13 cellular contexts compared by ENCODE assay signal in genomic region chr6:137808191-137808590, GRCh38. TPM values are rescaled to one million over a fixed set of nuclear protein-coding genes. Genes with fewer than 3 reads are reported as not detected.
DNase-seq lines count a peak whose midpoint lies in the region; ATAC-seq and TF ChIP-seq lines count a peak whose summit lies in the region.
"Had no signal": no experiment of that assay in that cellular context is flagged by ENCODE, and none has a peak within 500 bp of the region (broad histone marks: within the 10 kb centered on the region; RNA-seq: fewer than 3 reads in every experiment).

No MANE protein-coding gene starts in this region.

- H3K4me2 ChIP-seq in SK-N-SH, result no peak overlapping the region

- no peak for ATAC-seq in GM21390 (IDR thresholded peaks at IDR 0.05; ENCODE audit: unreplicated experiment)
- ATAC-seq: Right ventricle myocardium inferior had no signal

- no peaks in the 10 kb centered on the region for H3K79me2 ChIP-seq in SK-N-SH (ENCODE audit: insufficient read depth)

- CTCF ChIA-PET in SK-N-SH (lab: Yijun Ruan, JAX), result no interaction called here

- H3K4me1 Mint-ChIP-seq in HFFc6 (ENCODE audit: low read depth), result peaks cover 23% of the 10 kb centered on the region
- H3K4me1 Mint-ChIP-seq: brain had no signal

- H3F3A ChIP-seq in SK-N-SH (replicated peaks; ENCODE audit: insufficient read depth), result no peaks in the 10 kb centered on the region

- no peak overlapping the region for H2AFZ ChIP-seq in SK-N-SH (ENCODE audit: low read depth)

- no peaks in the 10 kb centered on the region for H3K9me3 ChIP-seq in SK-N-SH

- no peaks in the 10 kb centered on the region for H3K36me3 ChIP-seq in SK-N-SH (replicated peaks in 1 of 2; ENCODE audit: control insufficient read depth in 1 of 2, insufficient read depth in 2 of 2, low read length in 1 of 2)
- H3K36me3 ChIP-seq: WERI-Rb-1 had no signal

- no peak for TF ChIP-seq RAD21 in SK-N-SH (IDR thresholded peaks at IDR 0.05; ENCODE audit: low read length)

- no peaks in the 10 kb centered on the region for H3K36me3 Mint-ChIP-seq in HFFc6 (ENCODE audit: low read depth)
- H3K36me3 Mint-ChIP-seq: brain had no signal

- no peaks in the 10 kb centered on the region; a peak in 1 of 4 replicates for H3K4me1 ChIP-seq in SK-N-SH (ENCODE audit: control insufficient read depth in 1 of 2, insufficient read depth in 2 of 2, low read depth in 1 of 2, low read length in 1 of 2)

- H4K20me1 ChIP-seq in SK-N-SH (ENCODE audit: insufficient read depth), result no peaks in the 10 kb centered on the region

- H3K4me3 ChIP-seq in AG10803 (ENCODE audit: low read length), result no peak overlapping the region
- no peak overlapping the region for H3K4me3 ChIP-seq in dorsolateral prefrontal cortex
- H3K4me3 ChIP-seq in SK-N-SH (ENCODE audit: low read depth in 2 of 2, low read length in 1 of 2), result no peak overlapping the region

- H3K27ac ChIP-seq in dorsolateral prefrontal cortex (no peak overlapping the region), SK-N-SH (ENCODE audit: low read depth in 2 of 2, low read length in 1 of 2) (no peak overlapping the region)
- H3K27ac ChIP-seq: WERI-Rb-1 had no signal

- peak; percentile 68 for DNase-seq in AG10803 (ENCODE audit: low read depth)
- peak; percentile 75 for DNase-seq in HFFc6
- peak; percentile 68 for DNase-seq in astrocyte of the hippocampus (ENCODE audit: low read depth, low spot score)
- peak; percentile 48 for DNase-seq in iris pigment epithelial cell (ENCODE audit: low read depth)
- DNase-seq in T-helper 2 cell, result no peak
- no peak for DNase-seq in dorsolateral prefrontal cortex
- no peak for DNase-seq in SK-N-SH
- DNase-seq: activated T-cell treated with anti-CD3 and anti-CD28 coated beads for 4 hours, NCI-H2171 treated with DMSO at 0.1 percent for 48 hours, WERI-Rb-1 had no signal

- TF ChIP-seq EP300 in SK-N-SH (IDR thresholded peaks at IDR 0.05; ENCODE audit: borderline replicate concordance in 1 of 2, low read depth in 1 of 2, low read length in 1 of 2), result no peak

- POLR2A ChIA-PET in SK-N-SH (lab: Yijun Ruan, JAX), result no interaction called here

- no peaks in the 10 kb centered on the region for H3K9me3 Mint-ChIP-seq in HFFc6

- no peak for TF ChIP-seq CTCF in AG10803 (conservative IDR thresholded peaks at IDR 0.05; ENCODE audit: low read length)
- TF ChIP-seq CTCF in HFFc6 (IDR thresholded peaks at IDR 0.05), result no peak
- TF ChIP-seq CTCF in dorsolateral prefrontal cortex (IDR thresholded peaks at IDR 0.05 in 54 of 56, conservative IDR thresholded peaks at IDR 0.05 in 2 of 56; ENCODE audit: low read depth in 1 of 56, partially characterized antibody in 56 of 56), result no peak
- no peak for TF ChIP-seq CTCF in SK-N-SH (IDR thresholded peaks at IDR 0.05)

- H3K27me3 Mint-ChIP-seq in HFFc6 (ENCODE audit: insufficient read depth), result no peaks in the 10 kb centered on the region; the same call in 1 of the 2 replicates

- no peaks in the 10 kb centered on the region for H3K9me2 ChIP-seq in SK-N-SH

- peak overlapping the region; percentile 24; the same call in 1 of the 2 replicates for H3K27ac Mint-ChIP-seq in HFFc6

- no peak overlapping the region for H3K9ac ChIP-seq in SK-N-SH

- intact Hi-C loops in dorsolateral prefrontal cortex (cut with DNase I), result no loop called here

- H3K4me3 Mint-ChIP-seq in HFFc6, result no peak overlapping the region
- H3K4me3 Mint-ChIP-seq: brain had no signal

- H3K27me3 ChIP-seq in dorsolateral prefrontal cortex (peaks cover 0 to 6% (median 0%) of the 10 kb centered on the region in 45 donors), SK-N-SH (ENCODE audit: insufficient read depth) (no peaks in the 10 kb centered on the region; the same call in 1 of the 2 replicates)

TF ChIP-seq in SK-N-SH, 30 proteins besides CTCF, POLR2A, EP300 and RAD21:
- TF ChIP-seq JUND (IDR thresholded peaks at IDR 0.05) (no peak), TEAD4 (IDR thresholded peaks at IDR 0.05; ENCODE audit: borderline replicate concordance, insufficient read depth) (no peak), RFX5 (IDR thresholded peaks at IDR 0.05; ENCODE audit: low read length) (no peak), ZBTB33 (IDR thresholded peaks at IDR 0.05; ENCODE audit: borderline replicate concordance, low read depth) (no peak), CHD2 (IDR thresholded peaks at IDR 0.05; ENCODE audit: low read length, partially characterized antibody) (no peak), PBX3 (IDR thresholded peaks at IDR 0.05) (no peak), GATA2 (CRISPR knock-in tag; IDR thresholded peaks at IDR 0.05) (no peak), NFIC (IDR thresholded peaks at IDR 0.05; ENCODE audit: borderline replicate concordance) (no peak), SIN3A (IDR thresholded peaks at IDR 0.05; ENCODE audit: borderline replicate concordance, low read depth, low read length) (no peak), FOSL2 (IDR thresholded peaks at IDR 0.05; ENCODE audit: borderline replicate concordance, low read depth) (no peak), FOXM1 (IDR thresholded peaks at IDR 0.05; ENCODE audit: low read depth) (no peak), TAF1 (IDR thresholded peaks at IDR 0.05; ENCODE audit: borderline replicate concordance, low read depth, low read length) (no peak), EZH2phosphoT487 (IDR thresholded peaks at IDR 0.05; ENCODE audit: borderline replicate concordance, low read depth) (no peak), YY1 (IDR thresholded peaks at IDR 0.05; ENCODE audit: low read depth) (no peak), MXI1 (IDR thresholded peaks at IDR 0.05; ENCODE audit: low read depth, low read length) (no peak), USF2 (IDR thresholded peaks at IDR 0.05; ENCODE audit: borderline replicate concordance, low read depth, low read length) (no peak)

RNA-seq across cellular contexts. Expression of gene TNFAIP3, which starts 58.9 kb away (rescaled TPM):
- 10 to 100 TPM in 1 of 6 experiments, 1 to 10 TPM in 5; 4.5 to 17.2 (median 7.8) TPM for total RNA-seq in HFFc6 (2021; fragmentation: NEBNext Ultra II Directional; extraction: Animal tissue kit (Norgen Biotek cat#: 25700))
- total RNA-seq in dorsolateral prefrontal cortex, result 10 to 100 TPM in 13 of 120 experiments, 1 to 10 TPM in 107; 1.6 to 33.7 (median 5.7) TPM
- polyA plus RNA-seq in SK-N-SH (2012; rRNA removed), result 1.0 and 1.1 TPM in 2 replicates
- 0.42 and 0.45 TPM in 2 replicates for polyA plus RNA-seq in SK-N-SH (2012; cell fraction: cytosol; rRNA removed)
- 2.4 and 3.2 TPM in 2 replicates for polyA plus RNA-seq in SK-N-SH (2012; cell fraction: nucleus; rRNA removed)

Comparison
In these comparisons a context has a peak if more than half of its experiments do, and no peak if none do; other contexts are left out.
1. DNase-seq: peak in AG10803 (single experiment), HFFc6 (single experiment), astrocyte of the hippocampus (single experiment) and iris pigment epithelial cell (single experiment); none in T-helper 2 cell (0 of 5), dorsolateral prefrontal cortex (0 of 10) and SK-N-SH (single experiment).